ENCODE assay signal across 14 cellular contexts in genomic region chr2:28905533-28905932, GRCh38.
"Had no signal": no experiment of that assay in that cellular context is flagged by ENCODE, and none has a peak within 500 bp of the region (broad histone marks: within the 10 kb centered on the region; RNA-seq: fewer than 3 reads in every experiment).

No MANE protein-coding gene starts in this region.

- H3K27me3 ChIP-seq: cardiac muscle cell, foreskin keratinocyte, right atrium auricular region, stomach, upper lobe of right lung had no signal

- H3K9me3 ChIP-seq: right atrium auricular region, stomach, thoracic aorta, upper lobe of right lung had no signal

- H3K9me3 Mint-ChIP-seq: T-helper 1 cell treated with Interleukin-12 subunit alpha and Interleukin-12 subunit beta and Interleukin-4 antibody, amounts not matched to agents 30 μg/mL and 1 μg/mL, for 36 hours had no signal

- H3K27me3 Mint-ChIP-seq: progenitor cell of endocrine pancreas had no signal

- ATAC-seq: foreskin keratinocyte, left ventricle myocardium superior, upper lobe of right lung had no signal

- DNase-seq: activated CD4-positive, alpha-beta T cell treated with anti-CD3 and anti-CD28 coated beads for 4 hours; activated gamma-delta T cell treated with Interleukin-2 at 50 U/mL for 16 hours; left ventricle myocardium superior; stimulated activated CD4-positive, alpha-beta T cell treated with anti-CD3 and anti-CD28 coated beads, Interleukin-4, amount 100 ng/mL, for 4 hours; stimulated activated CD8-positive, alpha-beta memory T cell treated with anti-CD3 and anti-CD28 coated beads, Interleukin-4, amount 100 ng/mL, for 48 hours; stomach; upper lobe of right lung had no signal

- H3K27ac Mint-ChIP-seq: progenitor cell of endocrine pancreas; T-helper 1 cell treated with Interleukin-12 subunit alpha and Interleukin-12 subunit beta and Interleukin-4 antibody, amounts not matched to agents 30 μg/mL and 1 μg/mL, for 36 hours had no signal

- H3K27ac ChIP-seq: cardiac muscle cell, foreskin keratinocyte, right atrium auricular region, stomach, thoracic aorta, upper lobe of right lung had no signal

- H3K4me1 ChIP-seq: right atrium auricular region had no signal

- H3K4me3 ChIP-seq: cardiac muscle cell, right atrium auricular region, skin epidermis, stomach, thoracic aorta, upper lobe of right lung had no signal

- H3K4me3 Mint-ChIP-seq: T-helper 1 cell treated with Interleukin-12 subunit alpha and Interleukin-12 subunit beta and Interleukin-4 antibody, amounts not matched to agents 30 μg/mL and 1 μg/mL, for 36 hours had no signal
